ENCODE assay signal across 1 cellular context in genomic region chr10:102421645-102422585, GRCh38.
TF ChIP-seq lines count a peak whose summit lies in the region.

No MANE protein-coding gene starts in this region.

TF ChIP-seq in K562, 482 proteins besides CTCF, POLR2A, EP300 and RAD21 (continued from another document and continues in another):
- TF ChIP-seq TAF1 (IDR thresholded peaks at IDR 0.05; ENCODE audit: control insufficient read depth, extremely low read depth, insufficient read depth, low read length, severe bottlenecking) = peak; percentile 31
- no peak for TF ChIP-seq NFATC3 (IDR thresholded peaks at IDR 0.05)
- TF ChIP-seq, protein P1, sequence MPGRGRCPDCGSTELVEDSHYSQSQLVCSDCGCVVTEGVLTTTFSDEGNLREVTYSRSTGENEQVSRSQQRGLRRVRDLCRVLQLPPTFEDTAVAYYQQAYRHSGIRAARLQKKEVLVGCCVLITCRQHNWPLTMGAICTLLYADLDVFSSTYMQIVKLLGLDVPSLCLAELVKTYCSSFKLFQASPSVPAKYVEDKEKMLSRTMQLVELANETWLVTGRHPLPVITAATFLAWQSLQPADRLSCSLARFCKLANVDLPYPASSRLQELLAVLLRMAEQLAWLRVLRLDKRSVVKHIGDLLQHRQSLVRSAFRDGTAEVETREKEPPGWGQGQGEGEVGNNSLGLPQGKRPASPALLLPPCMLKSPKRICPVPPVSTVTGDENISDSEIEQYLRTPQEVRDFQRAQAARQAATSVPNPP (IDR thresholded peaks at IDR 0.05; ENCODE audit: borderline replicate concordance, insufficient read depth, insufficient read length) = no peak
- peak; percentile 55; the same call in 1 of the 2 replicates for TF ChIP-seq SAFB (IDR thresholded peaks at IDR 0.05; ENCODE audit: borderline replicate concordance, low read depth, low read length)
- TF ChIP-seq IRF2 (CRISPR knock-in tag; IDR thresholded peaks at IDR 0.05) = no peak
- peak; percentile 73 for TF ChIP-seq KAT7 (CRISPR knock-in tag; IDR thresholded peaks at IDR 0.05; ENCODE audit: borderline replicate concordance)
- TF ChIP-seq MEF2A (IDR thresholded peaks at IDR 0.05; ENCODE audit: control insufficient read depth, low read depth, low read length) = no peak
- no peak for TF ChIP-seq ZNF134 (CRISPR knock-in tag; conservative IDR thresholded peaks at IDR 0.05)
- TF ChIP-seq GABPB1 (CRISPR knock-in tag; IDR thresholded peaks at IDR 0.05) = peak; percentile 3; the same call in 1 of the 2 replicates
- TF ChIP-seq SIN3B (IDR thresholded peaks at IDR 0.05; ENCODE audit: low read depth) = peak; percentile 13; the same call in 1 of the 2 replicates
- no peak; a peak in 1 of 4 replicates for TF ChIP-seq FOXA3 (CRISPR knock-in tag; conservative IDR thresholded peaks at IDR 0.05 in 1 of 2, IDR thresholded peaks at IDR 0.05 in 1 of 2)
- TF ChIP-seq CREB3L1 (IDR thresholded peaks at IDR 0.05; ENCODE audit: borderline replicate concordance, low read depth) = no peak
- TF ChIP-seq ZBTB12 (CRISPR knock-in tag; IDR thresholded peaks at IDR 0.05) = no peak
- TF ChIP-seq ZNF584 (CRISPR knock-in tag; IDR thresholded peaks at IDR 0.05; ENCODE audit: low read depth) = no peak
- TF ChIP-seq CEBPB (tag; IDR thresholded peaks at IDR 0.05) = no peak
- no peak for TF ChIP-seq ZSCAN29 (IDR thresholded peaks at IDR 0.05)
- TF ChIP-seq PPARD (CRISPR knock-in tag; IDR thresholded peaks at IDR 0.05) = no peak
- no peak for TF ChIP-seq SMARCA4 (IDR thresholded peaks at IDR 0.05)
- TF ChIP-seq RBBP5 (IDR thresholded peaks at IDR 0.05; ENCODE audit: borderline replicate concordance, insufficient read depth, low read length, poor library complexity, severe bottlenecking) = peak; percentile 41
- no peak for TF ChIP-seq NFIX (CRISPR knock-in tag; IDR thresholded peaks at IDR 0.05; ENCODE audit: low read depth)
- no peak for TF ChIP-seq NCOA1 (IDR thresholded peaks at IDR 0.05; ENCODE audit: low read depth)
- no peak for TF ChIP-seq HIVEP1 (CRISPR knock-in tag; IDR thresholded peaks at IDR 0.05)
- TF ChIP-seq ZNF589 (CRISPR knock-in tag; IDR thresholded peaks at IDR 0.05; ENCODE audit: low read depth) = no peak
- no peak for TF ChIP-seq ARID2 (IDR thresholded peaks at IDR 0.05)
- TF ChIP-seq, protein P2, sequence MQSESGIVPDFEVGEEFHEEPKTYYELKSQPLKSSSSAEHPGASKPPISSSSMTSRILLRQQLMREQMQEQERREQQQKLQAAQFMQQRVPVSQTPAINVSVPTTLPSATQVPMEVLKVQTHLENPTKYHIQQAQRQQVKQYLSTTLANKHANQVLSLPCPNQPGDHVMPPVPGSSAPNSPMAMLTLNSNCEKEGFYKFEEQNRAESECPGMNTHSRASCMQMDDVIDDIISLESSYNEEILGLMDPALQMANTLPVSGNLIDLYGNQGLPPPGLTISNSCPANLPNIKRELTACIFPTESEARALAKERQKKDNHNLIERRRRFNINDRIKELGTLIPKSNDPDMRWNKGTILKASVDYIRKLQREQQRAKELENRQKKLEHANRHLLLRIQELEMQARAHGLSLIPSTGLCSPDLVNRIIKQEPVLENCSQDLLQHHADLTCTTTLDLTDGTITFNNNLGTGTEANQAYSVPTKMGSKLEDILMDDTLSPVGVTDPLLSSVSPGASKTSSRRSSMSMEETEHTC (IDR thresholded peaks at IDR 0.05) = no peak
- TF ChIP-seq PATZ1 (CRISPR knock-in tag; IDR thresholded peaks at IDR 0.05; ENCODE audit: borderline replicate concordance) = no peak
- TF ChIP-seq, protein P3, sequence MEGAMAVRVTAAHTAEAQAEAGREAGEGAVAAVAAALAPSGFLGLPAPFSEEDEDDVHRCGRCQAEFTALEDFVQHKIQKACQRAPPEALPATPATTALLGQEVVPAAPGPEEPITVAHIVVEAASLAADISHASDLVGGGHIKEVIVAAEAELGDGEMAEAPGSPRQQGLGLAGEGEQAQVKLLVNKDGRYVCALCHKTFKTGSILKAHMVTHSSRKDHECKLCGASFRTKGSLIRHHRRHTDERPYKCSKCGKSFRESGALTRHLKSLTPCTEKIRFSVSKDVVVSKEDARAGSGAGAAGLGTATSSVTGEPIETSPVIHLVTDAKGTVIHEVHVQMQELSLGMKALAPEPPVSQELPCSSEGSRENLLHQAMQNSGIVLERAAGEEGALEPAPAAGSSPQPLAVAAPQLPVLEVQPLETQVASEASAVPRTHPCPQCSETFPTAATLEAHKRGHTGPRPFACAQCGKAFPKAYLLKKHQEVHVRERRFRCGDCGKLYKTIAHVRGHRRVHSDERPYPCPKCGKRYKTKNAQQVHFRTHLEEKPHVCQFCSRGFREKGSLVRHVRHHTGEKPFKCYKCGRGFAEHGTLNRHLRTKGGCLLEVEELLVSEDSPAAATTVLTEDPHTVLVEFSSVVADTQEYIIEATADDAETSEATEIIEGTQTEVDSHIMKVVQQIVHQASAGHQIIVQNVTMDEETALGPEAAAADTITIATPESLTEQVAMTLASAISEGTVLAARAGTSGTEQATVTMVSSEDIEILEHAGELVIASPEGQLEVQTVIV (CRISPR knock-in tag; IDR thresholded peaks at IDR 0.05; ENCODE audit: borderline replicate concordance) = no peak
- TF ChIP-seq ELF2 (CRISPR knock-in tag; IDR thresholded peaks at IDR 0.05) = no peak
- TF ChIP-seq HNRNPK (IDR thresholded peaks at IDR 0.05; ENCODE audit: low read depth, low read length, poor library complexity, severe bottlenecking) = no peak
- no peak for TF ChIP-seq BACH1 (tag; IDR thresholded peaks at IDR 0.05)
- no peak for TF ChIP-seq FOXJ2 (tag; IDR thresholded peaks at IDR 0.05)
- peak; percentile 6 for TF ChIP-seq CXXC5 (CRISPR knock-in tag; IDR thresholded peaks at IDR 0.05)
- no peak for TF ChIP-seq STAT5A (IDR thresholded peaks at IDR 0.05; ENCODE audit: borderline replicate concordance, low read length)
- TF ChIP-seq CREM (IDR thresholded peaks at IDR 0.05; ENCODE audit: low read depth) = peak; percentile 57
- no peak for TF ChIP-seq FUS (optimal IDR thresholded peaks at IDR 0.05; ENCODE audit: low read depth, low read length)
- no peak for TF ChIP-seq ZNF609 (CRISPR knock-in tag; IDR thresholded peaks at IDR 0.05; ENCODE audit: borderline replicate concordance)
- no peak for TF ChIP-seq ZNF780A (CRISPR knock-in tag; IDR thresholded peaks at IDR 0.05)
- no peak for TF ChIP-seq ARHGAP35 (IDR thresholded peaks at IDR 0.05; ENCODE audit: partially characterized antibody)
- TF ChIP-seq SAP30 (IDR thresholded peaks at IDR 0.05; ENCODE audit: borderline replicate concordance, insufficient read depth, low read depth, low read length, poor library complexity, severe bottlenecking) = peak; percentile 13
- TF ChIP-seq, protein P4, sequence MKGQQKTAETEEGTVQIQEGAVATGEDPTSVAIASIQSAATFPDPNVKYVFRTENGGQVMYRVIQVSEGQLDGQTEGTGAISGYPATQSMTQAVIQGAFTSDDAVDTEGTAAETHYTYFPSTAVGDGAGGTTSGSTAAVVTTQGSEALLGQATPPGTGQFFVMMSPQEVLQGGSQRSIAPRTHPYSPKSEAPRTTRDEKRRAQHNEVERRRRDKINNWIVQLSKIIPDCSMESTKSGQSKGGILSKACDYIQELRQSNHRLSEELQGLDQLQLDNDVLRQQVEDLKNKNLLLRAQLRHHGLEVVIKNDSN (CRISPR knock-in tag; IDR thresholded peaks at IDR 0.05) = peak; percentile 9; the same call in 1 of the 2 replicates
- TF ChIP-seq ZNF274 (IDR thresholded peaks at IDR 0.05; ENCODE audit: borderline replicate concordance, low read depth, low read length) = no peak
- peak; percentile 38; the same call in 1 of the 2 replicates for TF ChIP-seq STAG1 (CRISPR knock-in tag; IDR thresholded peaks at IDR 0.05; ENCODE audit: borderline replicate concordance)
- no peak for TF ChIP-seq ETV6 (IDR thresholded peaks at IDR 0.05; ENCODE audit: borderline replicate concordance in 1 of 2, low read depth in 2 of 2, low read length in 1 of 2)
- TF ChIP-seq ETV6 (CRISPR knock-in tag; IDR thresholded peaks at IDR 0.05; ENCODE audit: borderline replicate concordance) = no peak
- no peak for TF ChIP-seq ZNF197 (CRISPR knock-in tag; IDR thresholded peaks at IDR 0.05; ENCODE audit: low read depth)
- no peak for TF ChIP-seq ZNF140 (CRISPR knock-in tag; IDR thresholded peaks at IDR 0.05)
- peak in 1 of 2 experiments; percentile 23; a peak in 1 of 4 replicates for TF ChIP-seq ZNF639 (CRISPR knock-in tag; conservative IDR thresholded peaks at IDR 0.05 in 1 of 2, IDR thresholded peaks at IDR 0.05 in 1 of 2)
- peak; percentile 42; the same call in 1 of the 2 replicates for TF ChIP-seq HNRNPL (IDR thresholded peaks at IDR 0.05; ENCODE audit: low read depth, low read length)
- no peak for TF ChIP-seq ZNF354B (CRISPR knock-in tag; IDR thresholded peaks at IDR 0.05)
- no peak for TF ChIP-seq BRD4 (IDR thresholded peaks at IDR 0.05)
